ENCODE assay signal across 9 cellular contexts in genomic region chr3:50388021-50388719, GRCh38. TPM values are rescaled to one million over a fixed set of nuclear protein-coding genes. Genes with fewer than 3 reads are reported as not detected.
A peak's percentile ranks its signal among the peaks of the same experiment; 100 is the strongest.
DNase-seq lines count a peak whose midpoint lies in the region; ATAC-seq and TF ChIP-seq lines count a peak whose summit lies in the region.
"Had no signal": no experiment of that assay in that cellular context is flagged by ENCODE, and none has a peak within 500 bp of the region (broad histone marks: within the 10 kb centered on the region; RNA-seq: fewer than 3 reads in every experiment).

No MANE protein-coding gene starts in this region.

- no peaks in the 10 kb centered on the region for H4K20me1 ChIP-seq in hepatocyte (ENCODE audit: insufficient read depth, poor library complexity, severe bottlenecking)

- no peaks in the 10 kb centered on the region for H3K79me2 ChIP-seq in hepatocyte

- no peak for DNase-seq in AG04449 (ENCODE audit: low read depth, low spot score)
- DNase-seq in SK-MEL-5 (ENCODE audit: low read depth, low spot score), result peak; percentile 22
- peak; percentile 30 for DNase-seq in hepatocyte (ENCODE audit: low spot score)
- no peak for DNase-seq in stimulated activated naive CD4-positive, alpha-beta T cell treated with Interleukin-2 at 50 U/mL for 16 hours (lab: John Stamatoyannopoulos, UW)
- DNase-seq: NCI-H345 had no signal

- ATAC-seq in HG02642 (IDR thresholded peaks at IDR 0.05; ENCODE audit: poor library complexity, unreplicated experiment) (no peak), GM18907 (IDR thresholded peaks at IDR 0.05; ENCODE audit: unreplicated experiment) (no peak), HG03139 (IDR thresholded peaks at IDR 0.05; ENCODE audit: unreplicated experiment) (no peak)

- no peaks in the 10 kb centered on the region for H3K9me2 ChIP-seq in hepatocyte (replicated peaks; ENCODE audit: insufficient read depth)

- WGBS in hepatocyte (ENCODE audit: low lambda C conversion rate, missing lambda C conversion rate), result 80% methylated on average over 25 of the region's 25 CpGs

- no peaks in the 10 kb centered on the region for H3K36me3 ChIP-seq in hepatocyte (replicated peaks; ENCODE audit: insufficient read depth, low read depth)

- H3K4me3 ChIP-seq in AG04449 (ENCODE audit: low read depth, low read length), result no peak overlapping the region
- no peak overlapping the region for H3K4me3 ChIP-seq in hepatocyte

- no peak overlapping the region for H2AFZ ChIP-seq in hepatocyte

- H3K27me3 ChIP-seq in hepatocyte, result no peaks in the 10 kb centered on the region

- no peak overlapping the region for H3K4me2 ChIP-seq in hepatocyte

- no peak overlapping the region for H3K27ac ChIP-seq in hepatocyte

- in situ Hi-C loops in SK-MEL-5 (cut with HindIII; ENCODE audit: low pct_unique_long_range_greater_than_20kb, low sequenced_read_pairs), result no loop called here

- no peaks in the 10 kb centered on the region for H3K4me1 ChIP-seq in hepatocyte (ENCODE audit: insufficient read depth)

- H3K9me3 ChIP-seq in hepatocyte (ENCODE audit: low read depth), result no peaks in the 10 kb centered on the region

- TF ChIP-seq CTCF in AG04449 (IDR thresholded peaks at IDR 0.05; ENCODE audit: insufficient read depth, low read length, missing control alignments) (peak; percentile 36), GM12872 (IDR thresholded peaks at IDR 0.05; ENCODE audit: insufficient read depth, low read depth, low read length) (peak; percentile 46), hepatocyte (IDR thresholded peaks at IDR 0.05; ENCODE audit: poor library complexity) (peak; percentile 28)

- CTCF ChIA-PET in AG04449 (lab: Yijun Ruan, JAX), result no interaction called here

- POLR2A ChIA-PET in AG04449 (lab: Yijun Ruan, JAX), result no interaction called here

RNA-seq across cellular contexts. Expression of gene TMEM115, which starts 28.8 kb away (rescaled TPM):
- total RNA-seq in SK-MEL-5 (2014; rRNA removed; shearing (Covaris generic)), result 40.8 and 45.5 TPM in 2 replicates
- polyA plus RNA-seq in SK-MEL-5 (2015; cell fraction: cytosol; rRNA removed), result 64.6 and 70.6 TPM in 2 replicates
- 21.8 and 24.7 TPM in 2 replicates for polyA plus RNA-seq in SK-MEL-5 (2015; cell fraction: nucleus; rRNA removed)
- 49.3 and 63.0 TPM in 2 replicates for total RNA-seq in hepatocyte
- polyA plus RNA-seq in hepatocyte, result 64.5 and 69.9 TPM in 2 replicates

RNA-seq across cellular contexts. Expression of gene CYB561D2, which starts 37.5 kb away (rescaled TPM):
- 31.6 and 42.1 TPM in 2 replicates for total RNA-seq in SK-MEL-5 (2014; rRNA removed; shearing (Covaris generic))
- polyA plus RNA-seq in SK-MEL-5 (2015; cell fraction: cytosol; rRNA removed), result 39.0 and 41.2 TPM in 2 replicates
- polyA plus RNA-seq in SK-MEL-5 (2015; cell fraction: nucleus; rRNA removed), result 76.3 and 76.5 TPM in 2 replicates
- 31.0 and 37.3 TPM in 2 replicates for total RNA-seq in hepatocyte
- 40.5 and 46.9 TPM in 2 replicates for polyA plus RNA-seq in hepatocyte

RNA-seq across cellular contexts. Expression of gene NPRL2, which starts 37.6 kb away (rescaled TPM):
- total RNA-seq in SK-MEL-5 (2014; rRNA removed; shearing (Covaris generic)), result 21.9 and 24.3 TPM in 2 replicates
- polyA plus RNA-seq in SK-MEL-5 (2015; cell fraction: cytosol; rRNA removed), result 21.9 and 26.4 TPM in 2 replicates
- 121 and 125 TPM in 2 replicates for polyA plus RNA-seq in SK-MEL-5 (2015; cell fraction: nucleus; rRNA removed)
- 22.3 and 23.5 TPM in 2 replicates for total RNA-seq in hepatocyte
- polyA plus RNA-seq in hepatocyte, result 27.0 and 34.6 TPM in 2 replicates

RNA-seq across cellular contexts. Expression of gene ZMYND10, which starts 42.6 kb away (rescaled TPM):
- total RNA-seq in SK-MEL-5 (2014; rRNA removed; shearing (Covaris generic)), result 0.61 TPM in 1 of 2 replicates, not detected in the other
- polyA plus RNA-seq in SK-MEL-5 (2015; cell fraction: cytosol; rRNA removed), result 0.56 and 2.2 TPM in 2 replicates
- 0.23 and 2.5 TPM in 2 replicates for polyA plus RNA-seq in SK-MEL-5 (2015; cell fraction: nucleus; rRNA removed)
- 0.20 and 0.44 TPM in 2 replicates for total RNA-seq in hepatocyte
- polyA plus RNA-seq in hepatocyte, result 0.18 and 0.77 TPM in 2 replicates

RNA-seq across cellular contexts. Expression of gene RASSF1, which starts 47.5 kb away (rescaled TPM):
- total RNA-seq in SK-MEL-5 (2014; rRNA removed; shearing (Covaris generic)), result 8.3 and 9.3 TPM in 2 replicates
- polyA plus RNA-seq in SK-MEL-5 (2015; cell fraction: cytosol; rRNA removed), result 22.7 and 25.3 TPM in 2 replicates
- 24.1 and 42.7 TPM in 2 replicates for polyA plus RNA-seq in SK-MEL-5 (2015; cell fraction: nucleus; rRNA removed)
- total RNA-seq in hepatocyte, result 11.3 and 13.4 TPM in 2 replicates
- 22.9 and 30.1 TPM in 2 replicates for polyA plus RNA-seq in hepatocyte

Comparison
In these comparisons a context has a peak if more than half of its experiments do, and no peak if none do; other contexts are left out.
1. DNase-seq: peak in SK-MEL-5 (single experiment) and hepatocyte (single experiment); none in AG04449 (single experiment) and stimulated activated naive CD4-positive, alpha-beta T cell treated with Interleukin-2 at 50 U/mL for 16 hours (single experiment).
2. Peak in every context shown above with its lines, with median percentiles within 50 percentile points of each other: CTCF ChIP-seq.